Comparison of ENCODE assay signal across 1 cellular context in the genomic region with DNA sequence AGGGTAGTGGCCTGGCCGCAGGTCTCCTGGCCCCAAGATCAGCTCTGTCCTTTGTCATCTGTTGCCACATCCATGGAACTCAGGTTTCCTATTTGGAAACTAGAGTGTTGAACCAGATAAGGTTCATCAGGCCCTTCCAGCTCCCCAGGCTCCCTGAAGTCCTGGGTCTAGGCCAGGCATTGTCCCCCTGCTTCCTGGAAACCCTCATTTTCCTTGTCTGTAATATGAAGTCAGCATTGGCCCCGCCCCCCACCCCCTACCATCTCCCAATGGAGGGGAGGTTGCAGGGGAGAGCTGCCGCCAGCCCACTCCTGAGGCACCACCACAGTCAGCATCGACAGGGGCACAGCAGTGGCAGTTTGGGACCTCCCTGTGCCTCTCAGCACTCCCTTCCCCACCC.
TF ChIP-seq lines count a peak whose summit lies in the region.

No MANE protein-coding gene starts in this region.

TF ChIP-seq in endothelial cell of umbilical vein, 7 proteins besides CTCF, POLR2A, EP300 and RAD21:
- TF ChIP-seq FOS (IDR thresholded peaks at IDR 0.05; ENCODE audit: borderline replicate concordance, insufficient read depth, low read length) (no peak), GATA2 (IDR thresholded peaks at IDR 0.05; ENCODE audit: insufficient read depth, insufficient read length, low read depth, low read length) (no peak), MYC (IDR thresholded peaks at IDR 0.05; ENCODE audit: low read depth, low read length) (no peak), JUN (IDR thresholded peaks at IDR 0.05; ENCODE audit: borderline replicate concordance, insufficient read depth, insufficient read length, low read depth) (no peak), EZH2 (IDR thresholded peaks at IDR 0.05; ENCODE audit: borderline replicate concordance, low read depth, low read length, severe bottlenecking) (no peak), POLR2AphosphoS5 (IDR thresholded peaks at IDR 0.05; ENCODE audit: insufficient read depth, low read depth, low read length) (no peak)
- TF ChIP-seq, protein P1, sequence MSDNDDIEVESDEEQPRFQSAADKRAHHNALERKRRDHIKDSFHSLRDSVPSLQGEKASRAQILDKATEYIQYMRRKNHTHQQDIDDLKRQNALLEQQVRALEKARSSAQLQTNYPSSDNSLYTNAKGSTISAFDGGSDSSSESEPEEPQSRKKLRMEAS (IDR thresholded peaks at IDR 0.05; ENCODE audit: insufficient read depth, insufficient read length): no peak
